In the genomic region with DNA sequence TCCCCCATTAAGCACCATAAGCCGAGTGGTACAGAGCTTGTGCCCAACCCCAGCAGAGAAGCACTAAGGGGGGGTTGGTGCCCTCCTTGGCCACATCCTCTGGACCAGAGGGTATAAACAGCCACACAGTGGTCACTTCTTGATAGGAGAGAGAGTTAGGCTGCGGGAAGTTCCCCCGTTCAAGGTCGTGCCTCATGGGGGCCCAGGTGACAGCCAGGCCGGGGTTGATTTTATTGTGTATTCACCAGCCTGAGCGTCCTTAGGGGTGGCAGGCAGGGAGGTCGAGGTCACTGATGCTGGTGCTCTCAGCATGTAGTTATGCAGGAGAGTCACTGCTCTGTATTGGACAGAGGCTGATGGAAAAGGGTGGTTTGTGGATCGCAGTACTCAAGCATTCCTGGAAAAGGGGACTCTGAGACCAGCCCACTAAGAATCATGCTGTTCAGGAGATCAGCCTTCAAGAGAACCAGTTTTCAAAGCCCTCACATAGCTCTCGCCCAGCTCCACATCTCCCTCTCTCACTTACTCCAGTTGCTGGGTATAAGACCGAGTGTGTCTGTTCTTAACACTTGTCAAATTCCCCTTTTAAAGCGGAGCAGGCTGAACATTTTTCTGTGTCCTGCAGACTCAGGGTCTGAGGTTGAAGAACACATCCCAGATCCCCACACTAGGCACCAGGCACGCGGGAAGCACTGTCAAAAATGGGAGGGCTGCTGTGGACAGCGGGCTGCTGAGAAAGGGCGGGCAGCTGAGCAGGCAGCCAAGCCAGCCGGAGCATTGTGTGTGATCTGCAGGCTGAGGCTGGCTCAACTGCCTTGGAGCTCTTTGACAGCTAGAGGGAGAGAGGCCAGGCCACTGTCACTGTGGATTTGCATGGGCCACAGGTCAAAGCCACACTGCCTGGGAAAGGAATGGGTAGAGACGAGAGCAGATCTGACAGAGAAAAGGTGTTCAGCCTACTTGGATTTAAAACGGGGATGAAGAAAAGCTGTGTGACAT, we compare ENCODE assay signal across 8 cellular contexts. TPM values are rescaled to one million over a fixed set of nuclear protein-coding genes. Genes with fewer than 3 reads are reported as not detected.
DNase-seq lines count a peak whose midpoint lies in the region; ATAC-seq and TF ChIP-seq lines count a peak whose summit lies in the region.

No MANE protein-coding gene starts in this region.

- no peak overlapping the region for H4K5ac ChIP-seq in mesendoderm (ENCODE audit: low read length)

- in situ Hi-C loops in transverse colon (cut with MboI; ENCODE audit: low pct_ligation_motif_present in 1 of 4, low pct_unique_long_range_greater_than_20kb in 1 of 4, low sequenced_read_pairs in 3 of 4), result no loop called here

- DNase-seq in NCI-H1105 treated with DMSO at 0.1 percent for 48 hours (lab: John Stamatoyannopoulos, UW) (peak; percentile 0), NCI-H1105 (lab: John Stamatoyannopoulos, UW) (no peak), coronary artery (ENCODE audit: low spot score) (peak; percentile 80), mesendoderm (peak; percentile 79), transverse colon (peak; percentile 40), MV-4-11 (lab: John Stamatoyannopoulos, UW) (no peak)
- no peak for DNase-seq in activated T-cell treated with anti-CD3 and anti-CD28 coated beads, Interleukin-2, amount 50 U/mL, for 48 hours

- peak overlapping the region; percentile 63 to 92 for H3K27ac ChIP-seq in coronary artery
- no peak overlapping the region for H3K27ac ChIP-seq in mesendoderm (ENCODE audit: low read depth, low read length)
- H3K27ac ChIP-seq in transverse colon, result peak overlapping the region; percentile 76 to 86 (median 78)

- peak overlapping the region; percentile 18 for H3K56ac ChIP-seq in mesendoderm (ENCODE audit: low read length)

- TF ChIP-seq POLR2A in transverse colon (IDR thresholded peaks at IDR 0.05), result no peak

- H3K23ac ChIP-seq in mesendoderm (ENCODE audit: low read length), result no peak overlapping the region

- H3K9me3 ChIP-seq in transverse colon, result no peaks in the 10 kb centered on the region

- H2BK120ac ChIP-seq in mesendoderm (ENCODE audit: low read depth, low read length), result no peak overlapping the region

- H3K18ac ChIP-seq in mesendoderm (ENCODE audit: low read length), result no peak overlapping the region

- peaks cover 22% of the 10 kb centered on the region for H3K4me1 ChIP-seq in mesendoderm (ENCODE audit: control insufficient read depth, low read depth, low read length)
- peaks cover 19 to 54% (median 28%) of the 10 kb centered on the region in 4 donors for H3K4me1 ChIP-seq in transverse colon

- peak overlapping the region; percentile 94 for H3K4me3 ChIP-seq in coronary artery
- H3K4me3 ChIP-seq in mesendoderm (ENCODE audit: low read length), result peak overlapping the region; percentile 4
- H3K4me3 ChIP-seq in transverse colon, result peak overlapping the region in 3 of 4 donors; percentile 51 to 59 (median 51)

- no peak overlapping the region for H2BK5ac ChIP-seq in mesendoderm (ENCODE audit: low read length)

- intact Hi-C loops in transverse colon (cut with DNase I; ENCODE audit: low total_unique reads), result no loop called here

- peak overlapping the region; percentile 67 for H3K9ac ChIP-seq in mesendoderm (ENCODE audit: low read length)

- peaks cover 6% of the 10 kb centered on the region for H3K79me2 ChIP-seq in mesendoderm (ENCODE audit: control insufficient read depth, insufficient read depth, low read length)

- peak overlapping the region; percentile 62 for H3K4me2 ChIP-seq in mesendoderm (ENCODE audit: low read length)

- TF ChIP-seq CTCF in coronary artery (IDR thresholded peaks at IDR 0.05), result no peak
- peak in 3 of 5 experiments; percentile 6 to 21 (median 21) for TF ChIP-seq CTCF in transverse colon (IDR thresholded peaks at IDR 0.05)

- H3K79me1 ChIP-seq in mesendoderm (ENCODE audit: low read length), result peaks cover 8% of the 10 kb centered on the region

- WGBS in mesendoderm (ENCODE audit: extremely low coverage, insufficient coverage, low lambda C conversion rate), result no CpG with 5 or more reads among the region's 18 CpGs
- 38 to 48% methylated on average over 4 to 18 of the region's 18 CpGs for WGBS in transverse colon (ENCODE audit: low coverage in 1 of 2), 2 donors

- H3K27me3 ChIP-seq in mesendoderm (ENCODE audit: insufficient read depth, low read length, poor library complexity), result peaks cover 6% of the 10 kb centered on the region
- peaks cover 51% of the 10 kb centered on the region for H3K27me3 ChIP-seq in transverse colon

- no peak overlapping the region for H3K4ac ChIP-seq in mesendoderm (ENCODE audit: low read depth, low read length)

- no peak overlapping the region for H4K8ac ChIP-seq in mesendoderm (ENCODE audit: low read depth, low read length)

- H2AK5ac ChIP-seq in mesendoderm (ENCODE audit: low read length), result no peak overlapping the region

- H3K36me3 ChIP-seq in mesendoderm (ENCODE audit: control insufficient read depth, insufficient read depth, low read length) (no peaks in the 10 kb centered on the region), transverse colon (no peaks in the 10 kb centered on the region)

- H2BK15ac ChIP-seq in mesendoderm (replicated peaks; ENCODE audit: low read depth), result no peak overlapping the region

- TF ChIP-seq EP300 in transverse colon (IDR thresholded peaks at IDR 0.05; ENCODE audit: low read depth), result no peak

- ATAC-seq in GM18520 (IDR thresholded peaks at IDR 0.05; ENCODE audit: unreplicated experiment), result no peak

RNA-seq across cellular contexts. Expression of gene ITGA9, which starts 1.8 kb away (rescaled TPM):
- polyA plus RNA-seq in mesendoderm (2013, experiment 1 of 2), result 7.7 TPM
- polyA plus RNA-seq in mesendoderm (2013, experiment 2 of 2), result 7.4 TPM
- total RNA-seq in transverse colon, result 10 to 100 TPM in 1 of 4 donors, 1 to 10 TPM in 3; 5.6 to 31.0 (median 8.2) TPM

Comparison
In these comparisons a context has a peak if more than half of its experiments do, and no peak if none do; other contexts are left out.
1. DNase-seq: peak in NCI-H1105 treated with DMSO at 0.1 percent for 48 hours (single experiment), coronary artery (single experiment), mesendoderm (single experiment) and transverse colon (single experiment); none in NCI-H1105 (single experiment), MV-4-11 (single experiment) and activated T-cell treated with anti-CD3 and anti-CD28 coated beads, Interleukin-2, amount 50 U/mL, for 48 hours (0 of 2).
2. H3K4me3 ChIP-seq: peak in every context shown above with its lines; median percentile 94 in coronary artery; 51 in transverse colon; 4 in mesendoderm.